11 cellular contexts compared by ENCODE assay signal in genomic region chr2:42096869-42097591, GRCh38. TPM values are rescaled to one million over a fixed set of nuclear protein-coding genes. Genes with fewer than 3 reads are reported as not detected.
DNase-seq lines count a peak whose midpoint lies in the region; ATAC-seq and TF ChIP-seq lines count a peak whose summit lies in the region.
"Had no signal": no experiment of that assay in that cellular context is flagged by ENCODE, and none has a peak within 500 bp of the region (broad histone marks: within the 10 kb centered on the region; RNA-seq: fewer than 3 reads in every experiment).

No MANE protein-coding gene starts in this region.

- no peak for TF ChIP-seq CTCF in heart right ventricle (IDR thresholded peaks at IDR 0.05)

- H3K27ac ChIP-seq in effector memory CD4-positive, alpha-beta T cell (ENCODE audit: insufficient read depth, low read length, poor library complexity, severe bottlenecking) = no peak overlapping the region
- H3K27ac ChIP-seq in heart right ventricle = peak overlapping the region in 2 of 10 donors; percentile 90 to 92
- H3K27ac ChIP-seq: epithelial cell of prostate had no signal

- ATAC-seq in GM18502 (IDR thresholded peaks at IDR 0.05; ENCODE audit: poor library complexity, unreplicated experiment) (peak; percentile 39), GM21447 (IDR thresholded peaks at IDR 0.05; ENCODE audit: unreplicated experiment) (peak; percentile 49), HG03432 (IDR thresholded peaks at IDR 0.05; ENCODE audit: unreplicated experiment) (peak; percentile 42), heart right ventricle (no peak)

- H3K4me3 ChIP-seq in effector memory CD4-positive, alpha-beta T cell (ENCODE audit: insufficient read depth, low read depth, low read length, poor library complexity, severe bottlenecking) = no peak overlapping the region
- no peak overlapping the region for H3K4me3 ChIP-seq in heart right ventricle
- H3K4me3 ChIP-seq: Peyer's patch had no signal

- no peaks in the 10 kb centered on the region for H3K9me3 ChIP-seq in effector memory CD4-positive, alpha-beta T cell (ENCODE audit: control insufficient read depth, low read length)
- peaks cover 0 to 10% (median 0%) of the 10 kb centered on the region in 11 donors for H3K9me3 ChIP-seq in heart right ventricle
- H3K9me3 ChIP-seq: Peyer's patch had no signal

- WGBS in heart right ventricle, 2 donors = 72 to 81% methylated on average over 10 of the region's 10 CpGs

- no peaks in the 10 kb centered on the region for H3K36me3 ChIP-seq in effector memory CD4-positive, alpha-beta T cell (ENCODE audit: control insufficient read depth, insufficient read depth, low read length)
- H3K36me3 ChIP-seq in heart right ventricle = no peaks in the 10 kb centered on the region
- H3K36me3 ChIP-seq: Peyer's patch had no signal

- intact Hi-C loops in heart right ventricle (cut with DNase I) = loop anchor here (1.0 to 10.0 kb wide), 16 partner anchors 98 to 268 kb away; partner anchors contain the start of gene COX7A2L (in 5 of the 10)

- no peaks in the 10 kb centered on the region for H3K27me3 ChIP-seq in effector memory CD4-positive, alpha-beta T cell (replicated peaks; ENCODE audit: control insufficient read depth, insufficient read depth, low read length, poor library complexity, severe bottlenecking)
- H3K27me3 ChIP-seq in heart right ventricle = no peaks in the 10 kb centered on the region
- H3K27me3 ChIP-seq: Peyer's patch had no signal

- H3K4me1 ChIP-seq in effector memory CD4-positive, alpha-beta T cell (ENCODE audit: control insufficient read depth, insufficient read depth, low read length, poor library complexity, severe bottlenecking) = peaks cover 38% of the 10 kb centered on the region
- peaks cover 12 to 68% (median 23%) of the 10 kb centered on the region in 9 donors for H3K4me1 ChIP-seq in heart right ventricle

- peak; percentile 40 for DNase-seq in fibroblast of gingiva (ENCODE audit: low read depth)
- no peak for DNase-seq in effector memory CD4-positive, alpha-beta T cell
- no peak for DNase-seq in heart right ventricle
- DNase-seq in anterior cingulate cortex (lab: John Stamatoyannopoulos, UW) = no peak
- DNase-seq in NCI-H128 (lab: John Stamatoyannopoulos, UW; ENCODE audit: unreplicated experiment) = no peak
- DNase-seq: mesenchymal stem cell, Peyer's patch had no signal

RNA-seq across cellular contexts. Expression of gene PKDCC, which starts 49.2 kb away (rescaled TPM):
- 100 to 1,000 TPM in 2 of 10 donors, 10 to 100 TPM in 8; 25.1 to 263 (median 41.5) TPM for total RNA-seq in heart right ventricle
- polyA plus RNA-seq in heart right ventricle = 100 to 1,000 TPM in 1 of 2 donors, 10 to 100 TPM in 1; 91.4 to 121 TPM

Comparison
In these comparisons a context has a peak if more than half of its experiments do, and no peak if none do; other contexts are left out.
1. ATAC-seq: peak in GM18502 (single experiment), GM21447 (single experiment) and HG03432 (single experiment); none in heart right ventricle (0 of 8).